ENCODE assay signal across 23 cellular contexts in the genomic region with DNA sequence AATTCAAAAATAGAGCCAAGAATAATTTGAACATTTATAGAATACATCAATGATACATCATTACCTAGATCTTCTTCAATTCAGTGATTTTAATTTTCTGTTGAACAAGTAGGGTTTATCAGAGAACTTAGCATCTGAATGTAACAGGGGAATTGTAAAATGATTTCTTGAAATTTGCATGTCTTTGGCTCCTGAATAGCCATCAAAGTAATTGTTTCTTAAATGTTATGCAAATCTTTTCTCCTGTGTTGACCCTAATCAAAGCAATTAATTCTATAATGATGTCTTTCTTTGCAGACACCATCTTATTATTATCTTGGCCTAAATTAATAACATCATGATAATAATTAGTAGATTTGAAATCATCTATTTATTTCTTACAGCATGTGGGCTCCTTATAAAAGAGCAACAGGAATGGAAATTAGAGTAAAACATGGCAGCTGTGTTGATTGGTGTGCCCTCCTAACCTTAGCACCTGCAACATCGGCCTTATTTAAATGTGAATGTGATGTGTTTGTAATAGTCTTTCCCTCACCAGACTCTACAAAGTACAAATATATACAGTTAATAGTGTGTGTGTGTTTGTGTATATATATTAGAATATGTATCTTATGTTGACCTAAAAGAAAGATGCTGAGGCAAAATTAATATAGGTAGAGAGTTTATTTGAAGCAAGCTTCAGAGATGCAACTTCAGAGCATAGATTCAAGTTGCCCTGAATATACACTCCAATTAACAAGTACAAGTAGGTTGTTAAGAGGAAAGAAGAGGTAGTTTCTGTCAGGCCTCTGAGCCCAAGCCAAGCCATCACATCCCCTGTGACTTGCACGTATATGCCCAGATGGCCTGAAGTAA.
"Had no signal": no experiment of that assay in that cellular context is flagged by ENCODE, and none has a peak within 500 bp of the region (broad histone marks: within the 10 kb centered on the region; RNA-seq: fewer than 3 reads in every experiment).

No MANE protein-coding gene starts in this region.

- H3K4me3 ChIP-seq: coronary artery, left lung, mucosa of descending colon, pancreas, right lobe of liver, stomach, thyroid gland, vagina had no signal

- H3K27ac ChIP-seq: coronary artery, left lung, neutrophil, pancreas, right lobe of liver, stomach, thyroid gland, vagina had no signal

- FAIRE-seq: frontal cortex, islet of Langerhans, pancreas, small intestine had no signal

- DNase-seq: dermis blood vessel endothelial cell; effector memory CD8-positive, alpha-beta T cell; head of caudate nucleus; left cardiac atrium; left lung; mesenchymal stem cell; mucosa of descending colon; naive B cell; pancreas; right lobe of liver; small intestine; stimulated activated CD4-positive, alpha-beta T cell treated with anti-CD3 and anti-CD28 coated beads, Interleukin-15, amount 100 ng/mL, for 24 hours; stimulated activated CD4-positive, alpha-beta T cell treated with anti-CD3 and anti-CD28 coated beads, Interleukin-2, amount 100 ng/mL, for 48 hours; stimulated activated naive CD4-positive, alpha-beta T cell; stomach; thyroid gland; trophoblast cell had no signal

- H3K9me3 ChIP-seq: left lung, mucosa of descending colon, neutrophil, pancreas, right lobe of liver, thyroid gland, vagina had no signal

- H3K27me3 ChIP-seq: left lung, neutrophil, pancreas, right lobe of liver, stomach, thyroid gland, vagina had no signal

- H3K36me3 ChIP-seq: left lung, neutrophil, pancreas, right lobe of liver, stomach, thyroid gland, vagina had no signal

- H3K4me1 ChIP-seq: left lung, pancreas, right lobe of liver, stomach, thyroid gland, vagina had no signal

- ATAC-seq: effector memory CD8-positive, alpha-beta T cell; left cardiac atrium; left lung; mucosa of descending colon; natural killer cell treated with Interleukin-12 subunit alpha and Interleukin-12 subunit beta and Interleukin-15 and Interleukin-18, amount 100 ng/mL, for 72 hours; pancreas; right lobe of liver had no signal
